In the genomic region with DNA sequence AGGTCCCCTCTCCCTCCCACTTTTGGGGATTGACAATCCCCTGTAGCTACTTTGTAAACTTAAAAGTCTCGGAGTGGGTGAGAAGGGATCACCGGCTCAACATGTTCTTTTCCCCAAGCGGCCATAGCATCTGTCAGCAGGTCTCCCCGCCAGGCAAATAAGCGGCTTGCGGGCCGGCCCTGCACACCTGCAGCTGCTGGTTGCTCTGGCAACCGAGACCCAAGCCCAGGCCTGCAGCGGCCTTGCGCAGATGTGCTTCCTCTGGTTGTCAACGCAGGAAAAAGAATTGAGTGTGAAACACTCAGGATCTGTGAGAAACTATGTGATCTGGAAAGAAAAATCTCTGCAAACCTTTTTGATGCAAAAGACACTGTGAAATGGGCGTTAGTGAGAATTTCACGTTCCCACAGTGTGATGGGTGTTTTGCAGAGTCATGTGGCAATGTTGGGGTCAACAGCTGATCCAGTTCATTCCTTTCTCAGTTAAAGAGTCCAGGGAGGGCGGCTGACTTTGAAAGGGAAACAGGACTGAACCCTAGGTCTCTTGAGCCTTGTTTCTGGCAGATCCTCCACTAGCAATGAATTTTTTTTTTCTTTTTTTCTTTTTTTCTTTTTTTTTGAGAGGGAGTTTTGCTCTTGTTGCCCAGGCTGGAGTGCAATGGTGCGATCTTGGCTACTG, we compare ENCODE assay signal across 12 cellular contexts. TPM values are rescaled to one million over a fixed set of nuclear protein-coding genes. Genes with fewer than 3 reads are reported as not detected.
DNase-seq lines count a peak whose midpoint lies in the region; ATAC-seq and TF ChIP-seq lines count a peak whose summit lies in the region.
"Had no signal": no experiment of that assay in that cellular context is flagged by ENCODE, and none has a peak within 500 bp of the region (broad histone marks: within the 10 kb centered on the region; RNA-seq: fewer than 3 reads in every experiment).

No MANE protein-coding gene starts in this region.

- no peak for TF ChIP-seq CTCF in chondrocyte (IDR thresholded peaks at IDR 0.05)

- H3K36me3 Mint-ChIP-seq in chondrocyte (ENCODE audit: low read depth): no peaks in the 10 kb centered on the region
- H3K36me3 Mint-ChIP-seq in memory B cell: peaks cover 1% of the 10 kb centered on the region
- H3K36me3 Mint-ChIP-seq: naive B cell had no signal

- H3K27ac ChIP-seq in substantia nigra (ENCODE audit: low read depth, low read length, poor library complexity, severe bottlenecking): no peak overlapping the region

- ATAC-seq in HG02870 (IDR thresholded peaks at IDR 0.05; ENCODE audit: unreplicated experiment) (peak; percentile 41), memory B cell (ENCODE audit: low read depth) (peak; percentile 24)

- H3K4me3 Mint-ChIP-seq in chondrocyte (ENCODE audit: unreplicated experiment) (no peak overlapping the region), memory B cell (no peak overlapping the region)
- H3K4me3 Mint-ChIP-seq: naive B cell; T-helper 2 cell treated with Interferon-gamma antibody and Interleukin-4, amounts not matched to agents 5 μg/mL and 100 μg/mL, for 36 hours had no signal

- DNase-seq in ELF-1 (ENCODE audit: low read depth, low spot score): peak; percentile 72
- DNase-seq in chondrocyte (ENCODE audit: low spot score): peak; percentile 82
- no peak for DNase-seq in memory B cell (ENCODE audit: low spot score in 2 of 2)
- DNase-seq in substantia nigra (lab: John Stamatoyannopoulos, UW): no peak
- DNase-seq in NCI-H2196 treated with DMSO at 0.1 percent for 48 hours (lab: John Stamatoyannopoulos, UW; ENCODE audit: unreplicated experiment): no peak
- DNase-seq in stimulated activated naive CD4-positive, alpha-beta T cell treated with Interleukin-2 at 50 U/mL for 16 hours (lab: John Stamatoyannopoulos, UW): no peak
- DNase-seq: CD4-positive, CD25-positive, alpha-beta regulatory T cell; GDM1; kidney glomerular epithelial cell; naive B cell had no signal

- H3K9me3 Mint-ChIP-seq in chondrocyte (ENCODE audit: low read depth): no peaks in the 10 kb centered on the region
- H3K9me3 Mint-ChIP-seq in memory B cell: no peaks in the 10 kb centered on the region
- H3K9me3 Mint-ChIP-seq: CD4-positive, CD25-positive, alpha-beta regulatory T cell; naive B cell; T-helper 2 cell treated with Interferon-gamma antibody and Interleukin-4, amounts not matched to agents 5 μg/mL and 100 μg/mL, for 36 hours had no signal

- H3K27me3 Mint-ChIP-seq in chondrocyte (ENCODE audit: low read depth) (no peaks in the 10 kb centered on the region), memory B cell (peaks cover 9% of the 10 kb centered on the region)
- H3K27me3 Mint-ChIP-seq: CD4-positive, CD25-positive, alpha-beta regulatory T cell had no signal

- H3K27ac Mint-ChIP-seq in chondrocyte (ENCODE audit: unreplicated experiment): no peak overlapping the region
- H3K27ac Mint-ChIP-seq in memory B cell: no peak overlapping the region
- H3K27ac Mint-ChIP-seq: naive B cell; T-helper 2 cell treated with Interferon-gamma antibody and Interleukin-4, amounts not matched to agents 5 μg/mL and 100 μg/mL, for 36 hours had no signal

- H3K4me1 Mint-ChIP-seq in chondrocyte (ENCODE audit: low read depth) (peaks cover 15% of the 10 kb centered on the region), memory B cell (peaks cover 11% of the 10 kb centered on the region)

RNA-seq across cellular contexts. Expression of gene TOMM20, which starts 28.4 kb away (rescaled TPM):
- total RNA-seq in chondrocyte: 66.3 to 89.1 TPM (median 80.7 TPM) in 3 replicates

Comparison
In these comparisons a context has a peak if more than half of its experiments do, and no peak if none do; other contexts are left out.
1. DNase-seq: peak in ELF-1 (single experiment) and chondrocyte (single experiment); none in memory B cell (0 of 2), substantia nigra (0 of 49), NCI-H2196 treated with DMSO at 0.1 percent for 48 hours (single experiment) and stimulated activated naive CD4-positive, alpha-beta T cell treated with Interleukin-2 at 50 U/mL for 16 hours (single experiment).